8 cellular contexts compared by ENCODE assay signal in the genomic region with DNA sequence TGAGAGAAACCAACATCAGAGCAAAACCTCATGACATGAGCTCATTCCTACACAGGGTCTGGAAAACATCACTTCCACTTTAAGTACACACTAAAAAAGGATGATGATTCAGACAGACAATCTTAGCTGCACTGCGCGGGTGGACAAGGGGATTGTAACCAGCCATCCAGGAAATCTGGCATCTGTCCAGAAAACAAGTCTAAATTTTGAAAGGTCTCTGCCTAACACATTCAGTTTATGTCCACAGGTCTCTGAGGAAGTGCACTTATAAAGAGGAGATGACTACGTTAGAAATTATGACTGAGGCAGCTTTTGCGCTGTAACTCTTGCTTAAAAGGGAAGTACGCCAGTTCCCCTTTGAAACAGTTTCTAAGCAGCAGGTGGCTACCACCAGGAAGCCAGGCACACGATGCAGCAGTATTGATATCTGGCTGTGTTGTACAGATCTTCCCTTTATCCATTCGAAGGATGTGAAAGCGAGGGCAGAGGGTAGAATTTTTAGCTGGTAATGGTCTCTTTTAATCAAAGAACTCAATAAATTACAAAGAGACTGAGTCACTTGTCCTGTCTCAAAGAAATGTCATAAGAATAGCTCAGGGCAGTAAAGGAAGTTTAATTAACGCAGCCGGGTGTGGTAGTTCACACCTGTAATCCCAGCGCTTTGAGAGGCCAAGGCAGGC.
DNase-seq lines count a peak whose midpoint lies in the region; ATAC-seq and TF ChIP-seq lines count a peak whose summit lies in the region.

No MANE protein-coding gene starts in this region.

- H3K4me1 ChIP-seq in ascending aorta (no peaks in the 10 kb centered on the region), subcutaneous abdominal adipose tissue (ENCODE audit: control insufficient read depth in 5 of 5, insufficient read depth in 5 of 5, low read length in 5 of 5) (peaks cover 3 to 18% (median 9%) of the 10 kb centered on the region in 5 donors)

- no peak overlapping the region for H3K4me3 ChIP-seq in ascending aorta
- no peak overlapping the region for H3K4me3 ChIP-seq in subcutaneous abdominal adipose tissue (ENCODE audit: low read depth in 1 of 5, low read length in 5 of 5)

- intact Hi-C loops in ascending aorta (cut with DNase I): no loop called here

- peak; percentile 88 for ATAC-seq in HG02759 (IDR thresholded peaks at IDR 0.05; ENCODE audit: unreplicated experiment)

- H3K27ac ChIP-seq in ascending aorta (peak overlapping the region; percentile 30 to 44), subcutaneous abdominal adipose tissue (ENCODE audit: low read depth, low read length) (peak overlapping the region; percentile 34)

- peak in 2 of 3 donors; percentile 11 to 14 for DNase-seq in stimulated activated CD4-positive, alpha-beta T cell treated with anti-CD3 and anti-CD28 coated beads, Interleukin-12 subunit alpha, Interleukin-12 subunit beta, amount 100 ng/mL, for 48 hours (ENCODE audit: low read depth in 2 of 3, low spot score in 1 of 3)
- no peak for DNase-seq in stimulated activated CD4-positive, alpha-beta T cell treated with anti-CD3 and anti-CD28 coated beads, Interleukin-2, amount 100 ng/mL, for 48 hours
- DNase-seq in NCI-H345 (lab: John Stamatoyannopoulos, UW) (peak; percentile 85), ascending aorta (ENCODE audit: low spot score in 2 of 2) (peak; percentile 23 to 72), kidney glomerular epithelial cell (lab: John Stamatoyannopoulos, UW) (peak; percentile 98), cortex of kidney (lab: John Stamatoyannopoulos, UW) (no peak)

- no peak overlapping the region for H3K9ac ChIP-seq in subcutaneous abdominal adipose tissue (ENCODE audit: low read length in 5 of 5)

- no peaks in the 10 kb centered on the region for H3K27me3 ChIP-seq in ascending aorta
- H3K27me3 ChIP-seq in subcutaneous abdominal adipose tissue (ENCODE audit: control insufficient read depth in 5 of 5, insufficient read depth in 4 of 5, low read length in 5 of 5): peaks cover 0 to under 1% (median 0%) of the 10 kb centered on the region in 5 donors

- H3K9me3 ChIP-seq in ascending aorta (no peaks in the 10 kb centered on the region), subcutaneous abdominal adipose tissue (ENCODE audit: control insufficient read depth in 5 of 5, low read length in 5 of 5) (peaks cover 0 to 5% (median 0%) of the 10 kb centered on the region in 5 donors)

- H3K36me3 ChIP-seq in ascending aorta (no peaks in the 10 kb centered on the region), subcutaneous abdominal adipose tissue (ENCODE audit: control insufficient read depth in 5 of 5, insufficient read depth in 5 of 5, low read length in 5 of 5) (no peaks in the 10 kb centered on the region)

- TF ChIP-seq CTCF in ascending aorta (IDR thresholded peaks at IDR 0.05): no peak

Comparison
In these comparisons a context has a peak if more than half of its experiments do, and no peak if none do; other contexts are left out.
1. DNase-seq: peak in stimulated activated CD4-positive, alpha-beta T cell treated with anti-CD3 and anti-CD28 coated beads, Interleukin-12 subunit alpha, Interleukin-12 subunit beta, amount 100 ng/mL, for 48 hours (2 of 3), NCI-H345 (single experiment), ascending aorta (2 of 2) and kidney glomerular epithelial cell (single experiment); none in stimulated activated CD4-positive, alpha-beta T cell treated with anti-CD3 and anti-CD28 coated beads, Interleukin-2, amount 100 ng/mL, for 48 hours (0 of 2) and cortex of kidney (single experiment).